In genomic region chr4:44342800-44343199, GRCh38 we compare ENCODE assay signal across 21 cellular contexts.
DNase-seq lines count a peak whose midpoint lies in the region; ATAC-seq, FAIRE-seq and TF ChIP-seq lines count a peak whose summit lies in the region.
"Had no signal": no experiment of that assay in that cellular context is flagged by ENCODE, and none has a peak within 500 bp of the region (broad histone marks: within the 10 kb centered on the region; RNA-seq: fewer than 3 reads in every experiment).

No MANE protein-coding gene starts in this region.

- H2BK5ac ChIP-seq in H1 (ENCODE audit: low read depth, low read length): no peak overlapping the region

- intact Hi-C loops in cardiac septum (cut with DNase I): no loop called here

- no peak overlapping the region for H2BK15ac ChIP-seq in H1 (ENCODE audit: low read length)

- H4K5ac ChIP-seq in H1 (ENCODE audit: insufficient read length, low read depth, low read length): no peak overlapping the region

- peak; percentile 60 for ATAC-seq in HG03342 (IDR thresholded peaks at IDR 0.05; ENCODE audit: unreplicated experiment)
- ATAC-seq: A549; CD8-positive, alpha-beta T cell had no signal

- peak overlapping the region; percentile 87 for H3K14ac ChIP-seq in H1 (ENCODE audit: insufficient read length)

- no peak overlapping the region for H2BK20ac ChIP-seq in H1 (ENCODE audit: low read length)

- peak in 1 of 2 donors; percentile 1 for DNase-seq in cardiac muscle cell (ENCODE audit: low read depth in 1 of 2, low spot score in 1 of 2)
- DNase-seq in cardiac septum (ENCODE audit: low spot score): no peak
- no peak for DNase-seq in H1 (ENCODE audit: low read depth in 1 of 2, low spot score in 2 of 2)
- no peak for DNase-seq in H54 (ENCODE audit: insufficient read length, low spot score)
- DNase-seq in stimulated activated CD4-positive, alpha-beta T cell treated with anti-CD3 and anti-CD28 coated beads, Interleukin-1b, Interleukin-23, amount 100 ng/mL, for 48 hours: no peak
- DNase-seq in NCI-H187 (lab: John Stamatoyannopoulos, UW): no peak
- DNase-seq: AML-193; CD4-positive, alpha-beta T cell; CD8-positive, alpha-beta T cell; COR-L47; DMS79 treated with DMSO at 0.1 percent for 48 hours; GF-D8 had no signal

- peak overlapping the region; percentile 17; the same call in 1 of the 2 replicates for H2AFZ ChIP-seq in OCI-LY3 (ENCODE audit: low read depth, low read length)
- H2AFZ ChIP-seq in H1 (ENCODE audit: low read length): no peak overlapping the region

- H4K8ac ChIP-seq in H1 (ENCODE audit: extremely low read depth, insufficient read depth, low read length): no peak overlapping the region

- H3K4me2 ChIP-seq in OCI-LY3 (ENCODE audit: low read length): no peak overlapping the region
- no peak overlapping the region for H3K4me2 ChIP-seq in H1 (ENCODE audit: insufficient read depth in 1 of 2, low read depth in 2 of 2, low read length in 2 of 2)
- H3K4me2 ChIP-seq: A549; BLaER1 treated with 17β-estradiol and CSF1 and Interleukin-3, amounts not matched to agents 10 nM and 100 nM had no signal

- H3K56ac ChIP-seq in H1 (replicated peaks; ENCODE audit: insufficient read length, low read depth, low read length): no peak overlapping the region

- no peaks in the 10 kb centered on the region for H3K9me3 ChIP-seq in cardiac muscle cell (ENCODE audit: low read depth)
- no peaks in the 10 kb centered on the region for H3K9me3 ChIP-seq in OCI-LY3 (ENCODE audit: insufficient read depth, low read length)
- H3K9me3 ChIP-seq in H1 (ENCODE audit: insufficient read depth in 2 of 2, low read depth in 1 of 2, low read length in 1 of 2): no peaks in the 10 kb centered on the region
- H3K9me3 ChIP-seq: A549; BLaER1 treated with 17β-estradiol and CSF1 and Interleukin-3, amounts not matched to agents 10 nM and 100 nM had no signal

- WGBS in H1 (ENCODE audit: extremely low coverage in 1 of 2, insufficient coverage in 1 of 2, insufficient read length in 1 of 2, insufficient replicate concordance in 2 of 2, low coverage in 1 of 2, low lambda C conversion rate in 2 of 2, missing lambda C conversion rate in 1 of 2), 2 experiments: 100% methylated on average over 1 of the region's 1 CpG; no CpG with 5 or more reads in 1 of the 2 experiments

- TF ChIP-seq POLR2A in H1 (IDR thresholded peaks at IDR 0.05; ENCODE audit: control extremely low read depth in 1 of 2, low read depth in 2 of 2, low read length in 2 of 2) (no peak), H54 (IDR thresholded peaks at IDR 0.05; ENCODE audit: low read depth, low read length) (no peak)

- no peaks in the 10 kb centered on the region for H3K23me2 ChIP-seq in H1 (ENCODE audit: low read depth, low read length)

- no peak for FAIRE-seq in H1 (lab: Jason Lieb, UNC)
- FAIRE-seq in H54 (lab: Jason Lieb, UNC): no peak
- FAIRE-seq: A549, G401.6, GM12891, GM19239 had no signal

- H3K27ac ChIP-seq in cardiac muscle cell (peak overlapping the region; percentile 30), OCI-LY3 (ENCODE audit: low read length) (no peak overlapping the region), H1 (ENCODE audit: low read depth, low read length) (no peak overlapping the region)
- H3K27ac ChIP-seq: 22Rv1; A549; BLaER1 treated with 17β-estradiol and CSF1 and Interleukin-3, amounts not matched to agents 10 nM and 100 nM; C4-2B had no signal

- CTCF ChIA-PET in H1 (lab: Charles Lee; ENCODE audit: partially characterized antibody): no interaction called here

- no peak overlapping the region for H3K18ac ChIP-seq in H1 (ENCODE audit: extremely low read depth, low read length)

- TF ChIP-seq CTCF in cardiac muscle cell (IDR thresholded peaks at IDR 0.05; ENCODE audit: low read depth, low read length) (no peak), OCI-LY3 (IDR thresholded peaks at IDR 0.05; ENCODE audit: low read depth, low read length) (no peak), H1 (IDR thresholded peaks at IDR 0.05; ENCODE audit: control extremely low read depth in 1 of 3, insufficient read depth in 1 of 3, low read depth in 1 of 3, low read length in 3 of 3) (no peak)

- POLR2A ChIA-PET in H1 (lab: Charles Lee; ENCODE audit: partially characterized antibody): no interaction called here

- H2BK120ac ChIP-seq in H1 (replicated peaks; ENCODE audit: low read depth, low read length): no peak overlapping the region

- H2BK12ac ChIP-seq in H1 (ENCODE audit: low read depth, low read length): no peak overlapping the region

- H3K79me1 ChIP-seq in H1 (ENCODE audit: low read depth, low read length): no peaks in the 10 kb centered on the region; the same call in 1 of the 2 replicates

- H3K4ac ChIP-seq in H1 (replicated peaks; ENCODE audit: insufficient read length, low read depth, low read length): no peak overlapping the region

- no peak overlapping the region for H2AK5ac ChIP-seq in H1 (ENCODE audit: low read depth, low read length)

- no peak overlapping the region for H3K23ac ChIP-seq in H1 (ENCODE audit: insufficient read length)

- H3K36me3 ChIP-seq in cardiac muscle cell (no peaks in the 10 kb centered on the region), OCI-LY3 (replicated peaks; ENCODE audit: low read depth, low read length) (no peaks in the 10 kb centered on the region), H1 (ENCODE audit: control insufficient read depth in 2 of 4, insufficient read depth in 4 of 4, low read length in 3 of 4) (no peaks in the 10 kb centered on the region)
- H3K36me3 ChIP-seq: BLaER1 treated with 17β-estradiol and CSF1 and Interleukin-3, amounts not matched to agents 10 nM and 100 nM had no signal

- no peak overlapping the region for H4K91ac ChIP-seq in H1 (replicated peaks; ENCODE audit: insufficient read length, low read length)

- no peak for TF ChIP-seq RAD21 in H1 (IDR thresholded peaks at IDR 0.05 in 1 of 2, conservative IDR thresholded peaks at IDR 0.05 in 1 of 2; ENCODE audit: low read depth in 2 of 2, low read length in 2 of 2)

- H4K20me1 ChIP-seq in OCI-LY3 (ENCODE audit: insufficient read depth, low read length): no peaks in the 10 kb centered on the region
- H4K20me1 ChIP-seq in H1 (replicated peaks in 1 of 2; ENCODE audit: control insufficient read depth in 1 of 2, insufficient read depth in 2 of 2, low read length in 2 of 2): no peaks in the 10 kb centered on the region
- H4K20me1 ChIP-seq: BLaER1 treated with 17β-estradiol and CSF1 and Interleukin-3, amounts not matched to agents 10 nM and 100 nM had no signal

- H3K79me2 ChIP-seq in OCI-LY3 (ENCODE audit: low read length) (no peaks in the 10 kb centered on the region), H1 (ENCODE audit: control insufficient read depth in 1 of 2, insufficient read depth in 2 of 2, low read length in 2 of 2) (no peaks in the 10 kb centered on the region)

- no peak for TF ChIP-seq EP300 in H1 (IDR thresholded peaks at IDR 0.05; ENCODE audit: borderline replicate concordance in 1 of 2, low read depth in 2 of 2, low read length in 2 of 2)

- H3K9ac ChIP-seq in OCI-LY3 (ENCODE audit: low read length) (no peak overlapping the region), H1 (replicated peaks in 1 of 4; ENCODE audit: extremely low read depth in 1 of 4, low read depth in 3 of 4, low read length in 3 of 4) (no peak overlapping the region)
- H3K9ac ChIP-seq: BLaER1 treated with 17β-estradiol and CSF1 and Interleukin-3, amounts not matched to agents 10 nM and 100 nM had no signal

- H3K4me1 ChIP-seq in cardiac muscle cell (ENCODE audit: low read depth) (peaks cover 7% of the 10 kb centered on the region), OCI-LY3 (ENCODE audit: low read length) (no peaks in the 10 kb centered on the region), H1 (replicated peaks in 1 of 4; ENCODE audit: control insufficient read depth in 3 of 4, insufficient read depth in 4 of 4, low read length in 3 of 4) (no peaks in the 10 kb centered on the region)
- H3K4me1 ChIP-seq: A549; BLaER1 treated with 17β-estradiol and CSF1 and Interleukin-3, amounts not matched to agents 10 nM and 100 nM had no signal

- H3K27me3 ChIP-seq in cardiac muscle cell (no peaks in the 10 kb centered on the region), OCI-LY3 (ENCODE audit: low read depth, low read length) (no peaks in the 10 kb centered on the region), H1 (replicated peaks in 1 of 4; ENCODE audit: control insufficient read depth in 3 of 4, extremely low read depth in 1 of 4, insufficient read depth in 3 of 4, low read length in 3 of 4) (no peaks in the 10 kb centered on the region)
- H3K27me3 ChIP-seq: BLaER1 treated with 17β-estradiol and CSF1 and Interleukin-3, amounts not matched to agents 10 nM and 100 nM had no signal

- no peak overlapping the region for H3K4me3 ChIP-seq in cardiac muscle cell
- H3K4me3 ChIP-seq in OCI-LY3 (ENCODE audit: low read length): no peak overlapping the region
- H3K4me3 ChIP-seq in H1 (ENCODE audit: extremely low read depth in 1 of 4, insufficient read depth in 2 of 4, low read depth in 3 of 4, low read length in 4 of 4): no peak overlapping the region
- H3K4me3 ChIP-seq: A549; BLaER1 treated with 17β-estradiol and CSF1 and Interleukin-3, amounts not matched to agents 10 nM and 100 nM had no signal

TF ChIP-seq in H1, 55 proteins besides CTCF, POLR2A, EP300 and RAD21:
- TF ChIP-seq SUZ12 (IDR thresholded peaks at IDR 0.05; ENCODE audit: low read length): no peak
- no peak for TF ChIP-seq CBX5 (IDR thresholded peaks at IDR 0.05; ENCODE audit: low read depth, low read length)
- TF ChIP-seq MAFK (IDR thresholded peaks at IDR 0.05; ENCODE audit: low read depth, low read length): no peak
- TF ChIP-seq RBBP5 (IDR thresholded peaks at IDR 0.05; ENCODE audit: borderline replicate concordance, low read depth, low read length): no peak
- no peak for TF ChIP-seq GTF2F1 (IDR thresholded peaks at IDR 0.05; ENCODE audit: borderline replicate concordance, low read depth, low read length)
- TF ChIP-seq RFX5 (IDR thresholded peaks at IDR 0.05; ENCODE audit: borderline replicate concordance, low read depth, low read length): no peak
- TF ChIP-seq MAX (IDR thresholded peaks at IDR 0.05): no peak
- no peak for TF ChIP-seq NRF1 (IDR thresholded peaks at IDR 0.05; ENCODE audit: low read depth, low read length)
